In the genomic region with DNA sequence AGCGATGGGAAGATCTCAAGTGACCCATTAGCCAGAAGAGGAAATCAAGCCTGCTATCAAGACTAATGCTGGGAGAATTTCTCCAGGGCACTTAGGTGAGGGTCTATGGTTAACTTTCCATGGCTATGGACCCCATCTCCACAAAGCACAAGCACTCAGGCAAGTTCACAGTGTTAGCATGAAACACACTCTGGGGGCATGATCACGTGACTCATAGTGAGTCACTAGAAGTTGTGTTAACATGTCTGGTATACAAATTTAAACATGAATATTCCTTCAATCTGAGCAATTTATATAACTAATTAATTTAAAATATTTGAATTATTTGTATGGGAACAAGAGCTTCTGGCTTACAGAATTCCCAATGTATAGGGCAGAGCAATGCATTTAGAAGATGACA, we compare ENCODE assay signal across 19 cellular contexts.
"Had no signal": no experiment of that assay in that cellular context is flagged by ENCODE, and none has a peak within 500 bp of the region (broad histone marks: within the 10 kb centered on the region; RNA-seq: fewer than 3 reads in every experiment).

No MANE protein-coding gene starts in this region.

- H3K4me1 ChIP-seq: esophagus squamous epithelium, gastrocnemius medialis, heart right ventricle, testis, upper lobe of right lung had no signal

- H3K4me3 ChIP-seq: dorsolateral prefrontal cortex, esophagus squamous epithelium, gastrocnemius medialis, heart right ventricle, lung, testis, upper lobe of right lung had no signal

- ATAC-seq: activated CD4-positive, CD25-positive, alpha-beta regulatory T cell treated with anti-CD3 and anti-CD28 coated beads, Interleukin-2, amount 50 U/mL, for 24 hours; gastrocnemius medialis; heart right ventricle; naive thymus-derived CD8-positive, alpha-beta T cell; sciatic nerve; stimulated activated naive CD8-positive, alpha-beta T cell treated with anti-CD3 and anti-CD28 coated beads, Interleukin-15, Interleukin-2, amounts not matched to agents 100 U/mL and 50 U/mL, for 24 hours; upper lobe of right lung had no signal

- FAIRE-seq: kidney had no signal

- H3K36me3 ChIP-seq: brain microvascular endothelial cell, esophagus squamous epithelium, gastrocnemius medialis, heart right ventricle, upper lobe of right lung had no signal

- H3K9me3 ChIP-seq: esophagus squamous epithelium, gastrocnemius medialis, testis, upper lobe of right lung had no signal

- H3K27me3 ChIP-seq: brain microvascular endothelial cell, dorsolateral prefrontal cortex, esophagus squamous epithelium, gastrocnemius medialis, testis, upper lobe of right lung had no signal

- DNase-seq: activated CD4-positive, alpha-beta memory T cell treated with anti-CD3 and anti-CD28 coated beads for 36 hours; activated gamma-delta T cell; activated T-cell treated with anti-CD3 and anti-CD28 coated beads, Interleukin-2, amount 50 U/mL, for 48 hours; amygdala; brain microvascular endothelial cell; dorsolateral prefrontal cortex; esophagus squamous epithelium; gastrocnemius medialis; heart right ventricle; kidney; naive thymus-derived CD8-positive, alpha-beta T cell; posterior cingulate gyrus; stimulated activated CD4-positive, alpha-beta T cell treated with anti-CD3 and anti-CD28 coated beads, Interleukin-2, amount 100 ng/mL, for 24 hours; stimulated activated naive CD8-positive, alpha-beta T cell treated with anti-CD3 and anti-CD28 coated beads, Interleukin-15, Interleukin-2, amounts not matched to agents 100 U/mL and 50 U/mL, for 24 hours; testis; upper lobe of right lung had no signal

- H3K27ac ChIP-seq: brain microvascular endothelial cell, esophagus squamous epithelium, gastrocnemius medialis, heart right ventricle, testis, upper lobe of right lung had no signal
